ENCODE assay signal across 8 cellular contexts in the genomic region with DNA sequence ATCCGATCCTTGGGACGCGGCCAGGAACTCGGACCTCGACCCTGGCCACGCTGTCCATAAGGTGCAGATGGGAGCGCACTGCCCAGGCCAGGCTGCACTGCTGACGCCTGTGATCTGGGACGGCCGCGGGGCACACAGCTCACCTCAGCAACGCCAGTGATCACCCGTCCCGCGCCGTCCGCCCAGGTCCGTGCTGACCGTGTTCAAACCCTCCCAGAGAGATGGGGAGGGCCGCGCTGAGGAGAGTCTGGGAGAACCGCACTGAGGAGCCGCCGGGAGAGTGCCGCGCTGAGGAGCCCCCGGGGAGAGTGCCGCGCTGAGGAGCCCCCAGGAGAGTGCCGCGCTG. TPM values are rescaled to one million over a fixed set of nuclear protein-coding genes. Genes with fewer than 3 reads are reported as not detected.
A peak's percentile ranks its signal among the peaks of the same experiment; 100 is the strongest.
DNase-seq lines count a peak whose midpoint lies in the region; ATAC-seq and TF ChIP-seq lines count a peak whose summit lies in the region.

No MANE protein-coding gene starts in this region.

- H3K4me3 ChIP-seq in right cardiac atrium (ENCODE audit: low read length), result peak overlapping the region; percentile 59
- H3K4me3 ChIP-seq in skeletal muscle tissue (ENCODE audit: low read length in 3 of 3), result peak overlapping the region; percentile 81 to 86 (median 85)

- ATAC-seq in activated T-cell treated with anti-CD3 and anti-CD28 coated beads, Interleukin-2, amount 50 U/mL, for 72 hours (replicated peaks in 1 of 2), result peak in 1 of 2 donors; percentile 5
- ATAC-seq in right cardiac atrium, result peak; percentile 22 to 37
- no peak for ATAC-seq in HG02885 (IDR thresholded peaks at IDR 0.05; ENCODE audit: poor library complexity, unreplicated experiment)

- H3K27me3 Mint-ChIP-seq in activated T-cell treated with anti-CD3 and anti-CD28 coated beads, Interleukin-2, amount 50 U/mL, for 72 hours (ENCODE audit: low read depth), result no peaks in the 10 kb centered on the region

- POLR2A ChIA-PET in HEK293T (lab: Yijun Ruan, JAX), result interaction anchor here (1.0 to 1.4 kb wide), 4 partner anchors 14 to 28 kb away, joined by 3 to 5 read pairs (median 3); no protein-coding TSS in a partner anchor

- DNase-seq in AG08396 (ENCODE audit: low spot score) (peak; percentile 33), HEK293T (ENCODE audit: extremely low spot score) (peak; percentile 22), right cardiac atrium (peak in 2 of 3 donors; percentile 75 to 76), D341Med (ENCODE audit: low spot score) (no peak), NCI-H2081 treated with DMSO at 0.1 percent for 48 hours (lab: John Stamatoyannopoulos, UW) (no peak)
- DNase-seq in activated T-cell treated with anti-CD3 and anti-CD28 coated beads, Interleukin-2, amount 50 U/mL, for 72 hours, result peak; percentile 11 to 27

- CTCF ChIA-PET in HEK293T (lab: Yijun Ruan, JAX), result no interaction called here

- H3K36me3 ChIP-seq in skeletal muscle tissue (ENCODE audit: control insufficient read depth in 3 of 3, insufficient read depth in 3 of 3, low read length in 3 of 3), result no peaks in the 10 kb centered on the region

- H3K27me3 ChIP-seq in right cardiac atrium (ENCODE audit: control insufficient read depth, insufficient read depth) (no peaks in the 10 kb centered on the region), skeletal muscle tissue (ENCODE audit: control insufficient read depth in 3 of 3, insufficient read depth in 3 of 3, low read length in 3 of 3) (no peaks in the 10 kb centered on the region)

- peaks cover 11% of the 10 kb centered on the region for H3K4me1 Mint-ChIP-seq in activated T-cell treated with anti-CD3 and anti-CD28 coated beads, Interleukin-2, amount 50 U/mL, for 72 hours (ENCODE audit: low read depth)

- WGBS in right cardiac atrium, result 46% methylated on average over 31 of the region's 31 CpGs

- peak overlapping the region; percentile 69 to 84 (median 77) for H3K9ac ChIP-seq in skeletal muscle tissue (ENCODE audit: low read depth in 1 of 3, low read length in 3 of 3)

- intact Hi-C loops in right cardiac atrium (cut with DNase I), result loop anchor here in 3 of 4 donors (10.0 kb wide), 2 partner anchors 166 to 186 kb away; a partner anchor contains a TSS

- peaks cover 2 to 8% of the 10 kb centered on the region in 2 donors for H3K36me3 Mint-ChIP-seq in activated T-cell treated with anti-CD3 and anti-CD28 coated beads, Interleukin-2, amount 50 U/mL, for 72 hours (ENCODE audit: insufficient read depth in 2 of 2)

- H3K9me3 ChIP-seq in right cardiac atrium (ENCODE audit: control insufficient read depth, low read length) (no peaks in the 10 kb centered on the region), skeletal muscle tissue (ENCODE audit: control insufficient read depth in 3 of 3, low read length in 3 of 3) (no peaks in the 10 kb centered on the region)

- peak overlapping the region; percentile 77 for H3K27ac Mint-ChIP-seq in activated T-cell treated with anti-CD3 and anti-CD28 coated beads, Interleukin-2, amount 50 U/mL, for 72 hours

- H3K9me3 Mint-ChIP-seq in activated T-cell treated with anti-CD3 and anti-CD28 coated beads, Interleukin-2, amount 50 U/mL, for 72 hours, result no peaks in the 10 kb centered on the region

- H3K27ac ChIP-seq in right cardiac atrium (ENCODE audit: low read length) (no peak overlapping the region), skeletal muscle tissue (ENCODE audit: low read depth, low read length) (peak overlapping the region; percentile 73)

- peak overlapping the region; percentile 87 to 89 for H3K4me3 Mint-ChIP-seq in activated T-cell treated with anti-CD3 and anti-CD28 coated beads, Interleukin-2, amount 50 U/mL, for 72 hours

- peaks cover 7% of the 10 kb centered on the region for H3K4me1 ChIP-seq in right cardiac atrium (ENCODE audit: control insufficient read depth, insufficient read depth, low read length)
- H3K4me1 ChIP-seq in skeletal muscle tissue (ENCODE audit: control insufficient read depth in 3 of 3, insufficient read depth in 3 of 3, low read length in 3 of 3), result peaks cover 29 to 42% (median 36%) of the 10 kb centered on the region in 3 donors

TF ChIP-seq in HEK293T, 16 proteins besides CTCF, POLR2A, EP300 and RAD21:
- TF ChIP-seq ELF4 (IDR thresholded peaks at IDR 0.05) (no peak), FOXA1 (IDR thresholded peaks at IDR 0.05) (no peak), L3MBTL2 (conservative IDR thresholded peaks at IDR 0.05) (no peak; the same call in 1 of the 2 replicates), NFRKB (IDR thresholded peaks at IDR 0.05) (no peak), FOXM1 (IDR thresholded peaks at IDR 0.05; ENCODE audit: borderline replicate concordance) (no peak), CTBP1 (IDR thresholded peaks at IDR 0.05; ENCODE audit: borderline replicate concordance) (no peak)

RNA-seq across cellular contexts. Expression of a gene that starts 0.6 kb away (rescaled TPM):
- total RNA-seq in activated T-cell treated with anti-CD3 and anti-CD28 coated beads, Interleukin-2, amount 50 U/mL, for 72 hours, result under 1 TPM; 0.26 to 0.35 TPM
- under 1 TPM; 0.51 to 0.78 (median 0.55) TPM for total RNA-seq in right cardiac atrium
- polyA plus RNA-seq in right cardiac atrium, result 0.41 TPM
- total RNA-seq in skeletal muscle tissue, result 6.8 TPM

Comparison
In these comparisons a context has a peak if more than half of its experiments do, and no peak if none do; other contexts are left out.
1. DNase-seq: peak in AG08396 (single experiment), HEK293T (single experiment), activated T-cell treated with anti-CD3 and anti-CD28 coated beads, Interleukin-2, amount 50 U/mL, for 72 hours (2 of 2) and right cardiac atrium (2 of 3); none in D341Med (single experiment) and NCI-H2081 treated with DMSO at 0.1 percent for 48 hours (single experiment).